ENCODE assay signal across 16 cellular contexts in genomic region chr20:20606046-20606445, GRCh38.
DNase-seq lines count a peak whose midpoint lies in the region; FAIRE-seq and TF ChIP-seq lines count a peak whose summit lies in the region.
"Had no signal": no experiment of that assay in that cellular context is flagged by ENCODE, and none has a peak within 500 bp of the region (broad histone marks: within the 10 kb centered on the region; RNA-seq: fewer than 3 reads in every experiment).

No MANE protein-coding gene starts in this region.

- no peak overlapping the region for H2BK12ac ChIP-seq in H9 (ENCODE audit: insufficient read length, low read depth, low read length)

- H3K4me3 ChIP-seq in endothelial cell of umbilical vein (replicated peaks in 1 of 3; ENCODE audit: insufficient read depth in 1 of 3, low read depth in 1 of 3, low read length in 3 of 3), result no peak overlapping the region
- no peak overlapping the region for H3K4me3 ChIP-seq in left ventricle myocardium inferior

- H3K18ac ChIP-seq in H9 (ENCODE audit: insufficient read length, low read depth, low read length), result no peak overlapping the region

- H3K9ac ChIP-seq in endothelial cell of umbilical vein (replicated peaks; ENCODE audit: extremely low read depth, insufficient read depth, low read length), result no peak overlapping the region
- no peak overlapping the region for H3K9ac ChIP-seq in H9 (ENCODE audit: extremely low read depth, insufficient read length, low read length)
- H3K9ac ChIP-seq: KMS-11 had no signal

- H4K8ac ChIP-seq in H9 (replicated peaks; ENCODE audit: insufficient read length, low read depth, low read length), result no peak overlapping the region

- no peak overlapping the region for H2BK20ac ChIP-seq in H9 (ENCODE audit: low read depth, low read length, poor library complexity, severe bottlenecking)

- H3K23me2 ChIP-seq in H9 (ENCODE audit: insufficient read length, low read depth, low read length, poor library complexity, severe bottlenecking), result no peaks in the 10 kb centered on the region

- H3K27me3 ChIP-seq in endothelial cell of umbilical vein (ENCODE audit: control insufficient read depth in 2 of 2, insufficient read depth in 2 of 2, low read length in 2 of 2), result no peaks in the 10 kb centered on the region
- no peaks in the 10 kb centered on the region for H3K27me3 ChIP-seq in left ventricle myocardium inferior (ENCODE audit: low read depth)
- no peaks in the 10 kb centered on the region for H3K27me3 ChIP-seq in H9 (ENCODE audit: insufficient read depth, low read length)

- peaks cover 6% of the 10 kb centered on the region for H3K9me1 ChIP-seq in endothelial cell of umbilical vein (replicated peaks; ENCODE audit: control insufficient read depth, extremely low read depth, insufficient read depth, low read length)

- H3K27ac ChIP-seq in endothelial cell of umbilical vein (ENCODE audit: insufficient read depth, low read depth, low read length) (no peak overlapping the region), left ventricle myocardium inferior (replicated peaks) (no peak overlapping the region), H9 (ENCODE audit: insufficient read length, low read depth, low read length) (no peak overlapping the region)
- H3K27ac ChIP-seq: KMS-11 had no signal

- H2BK120ac ChIP-seq in H9 (ENCODE audit: low read depth, low read length, poor library complexity, severe bottlenecking), result no peak overlapping the region

- no peak overlapping the region for H3T11ph ChIP-seq in H9 (ENCODE audit: low read length)

- no peak overlapping the region for H2BK5ac ChIP-seq in H9 (ENCODE audit: insufficient read length, low read length)

- intact Hi-C loops in endothelial cell of umbilical vein (cut with micrococcal nuclease), result no loop called here
- intact Hi-C loops in left ventricle myocardium inferior (cut with micrococcal nuclease), result no loop called here

- no peak overlapping the region for H4K91ac ChIP-seq in H9 (ENCODE audit: insufficient read length, low read depth, low read length)

- FAIRE-seq in endothelial cell of umbilical vein (lab: Jason Lieb, UNC), result no peak
- FAIRE-seq: H54, RCC 7860 had no signal

- no peak overlapping the region for H3K14ac ChIP-seq in H9 (ENCODE audit: insufficient read depth, low read length)

- no CpG with 5 or more reads among the region's 3 CpGs for WGBS in H9 (ENCODE audit: extremely low coverage, insufficient read length, low lambda C conversion rate)

- dilution Hi-C loops in endothelial cell of umbilical vein (cut with MboI; ENCODE audit: extremely low pct_ligation_motif_present, low sequenced_read_pairs), result no loop called here

- no peak overlapping the region for H3K4me3 Mint-ChIP-seq in H9

- no peaks in the 10 kb centered on the region for H3K9me3 ChIP-seq in endothelial cell of umbilical vein (replicated peaks; ENCODE audit: control insufficient read depth, insufficient read depth, low read length)
- no peaks in the 10 kb centered on the region for H3K9me3 ChIP-seq in left ventricle myocardium inferior (replicated peaks)
- no peaks in the 10 kb centered on the region for H3K9me3 ChIP-seq in H9 (ENCODE audit: control insufficient read depth, low read depth, low read length)

- H3K4ac ChIP-seq in H9 (ENCODE audit: low read depth, low read length), result no peak overlapping the region

- H3K27me3 Mint-ChIP-seq in H9 (ENCODE audit: low read depth), result no peaks in the 10 kb centered on the region
- H3K27me3 Mint-ChIP-seq: CD4-positive, CD25-positive, alpha-beta regulatory T cell had no signal

- CTCF ChIA-PET in endothelial cell of umbilical vein (lab: Charles Lee), result interaction anchor here (0.9 to 1.4 kb wide), 2 partner anchors 10 to 12 kb away, joined by 3 to 11 read pairs; no protein-coding TSS in a partner anchor

- H2AFZ ChIP-seq in endothelial cell of umbilical vein (ENCODE audit: low read depth, low read length), result no peak overlapping the region
- no peak overlapping the region for H2AFZ ChIP-seq in H9 (ENCODE audit: low read length)

- no peak overlapping the region for H4K5ac ChIP-seq in H9 (ENCODE audit: insufficient read length, low read depth, low read length)

- no peak overlapping the region for H3K56ac ChIP-seq in H9 (ENCODE audit: insufficient read length, low read depth, low read length)

- H3K4me2 ChIP-seq in endothelial cell of umbilical vein (ENCODE audit: insufficient read depth, low read length), result no peak overlapping the region
- no peak overlapping the region for H3K4me2 ChIP-seq in H9 (ENCODE audit: insufficient read depth, insufficient read length, low read length)
- H3K4me2 ChIP-seq: KMS-11 had no signal

- peaks cover 0 to 4% (median 0%) of the 10 kb centered on the region in 3 experiments; a peak in 1 of 7 replicates for H3K36me3 Mint-ChIP-seq in H9 (ENCODE audit: insufficient read depth in 1 of 3, low read depth in 3 of 3)

- POLR2A ChIA-PET in endothelial cell of umbilical vein (lab: Charles Lee), result no interaction called here

- no peaks in the 10 kb centered on the region for H3K9me3 Mint-ChIP-seq in H9
- H3K9me3 Mint-ChIP-seq: CD4-positive, CD25-positive, alpha-beta regulatory T cell had no signal

- TF ChIP-seq POLR2A in endothelial cell of umbilical vein (IDR thresholded peaks at IDR 0.05; ENCODE audit: low read depth, low read length), result no peak

- no peak overlapping the region for H3K23ac ChIP-seq in H9 (ENCODE audit: insufficient read length, low read depth, low read length)

- H3K4me1 Mint-ChIP-seq in H9, result no peaks in the 10 kb centered on the region

- H3K79me2 ChIP-seq in endothelial cell of umbilical vein (ENCODE audit: control insufficient read depth, insufficient read depth, low read length) (no peaks in the 10 kb centered on the region), H9 (ENCODE audit: insufficient read depth, low read length) (no peaks in the 10 kb centered on the region)

- H4K20me1 ChIP-seq in endothelial cell of umbilical vein (replicated peaks; ENCODE audit: control insufficient read depth, extremely low read depth, insufficient read depth, low read length) (no peaks in the 10 kb centered on the region), H9 (ENCODE audit: control insufficient read depth, insufficient read depth, insufficient read length) (no peaks in the 10 kb centered on the region)

- H3K27ac Mint-ChIP-seq in H9, result peak overlapping the region in 1 of 3 experiments; percentile 56; a peak in 1 of 7 replicates

- DNase-seq in NCI-H2171 treated with DMSO at 0.1 percent for 48 hours (lab: John Stamatoyannopoulos, UW) (peak; percentile 58), NCI-H2171 (lab: John Stamatoyannopoulos, UW) (no peak), DMS 273 (lab: John Stamatoyannopoulos, UW; ENCODE audit: unreplicated experiment) (peak; percentile 70), RPMI7951 (ENCODE audit: low read depth) (peak; percentile 20), endothelial cell of umbilical vein (ENCODE audit: low read depth, low spot score) (peak; percentile 12), left ventricle myocardium inferior (no peak), H9 (no peak), ecto neural progenitor cell (ENCODE audit: low spot score) (no peak)
- DNase-seq: CD4-positive, CD25-positive, alpha-beta regulatory T cell; EL; NCI-H1436; NCI-H82; SHP77 treated with DMSO at 0.1 percent for 48 hours had no signal

- H3K79me1 ChIP-seq in H9 (ENCODE audit: insufficient read depth, low read depth, low read length, poor library complexity, severe bottlenecking), result no peaks in the 10 kb centered on the region

- H3K36me3 ChIP-seq in endothelial cell of umbilical vein (ENCODE audit: control insufficient read depth in 2 of 2, extremely low read depth in 1 of 2, insufficient read depth in 2 of 2, low read length in 2 of 2), result peaks cover 0 to 2% of the 10 kb centered on the region in 2 experiments
- peaks cover 34% of the 10 kb centered on the region for H3K36me3 ChIP-seq in left ventricle myocardium inferior

- H3K4me1 ChIP-seq in endothelial cell of umbilical vein (ENCODE audit: control insufficient read depth, extremely low read depth, insufficient read depth, low read length) (peaks cover 1% of the 10 kb centered on the region), left ventricle myocardium inferior (no peaks in the 10 kb centered on the region), H9 (ENCODE audit: insufficient read depth, low read length) (no peaks in the 10 kb centered on the region)

- no TSS peak for BruUV-seq in endothelial cell of umbilical vein (replicated peaks; lab: Mats Ljungman, UMichigan)

- no peak overlapping the region for H2AK5ac ChIP-seq in H9 (ENCODE audit: insufficient read length, low read length)

- TF ChIP-seq CTCF in endothelial cell of umbilical vein (IDR thresholded peaks at IDR 0.05; ENCODE audit: extremely low read depth in 1 of 2, insufficient read depth in 1 of 2, low read depth in 1 of 2, low read length in 2 of 2), result no peak
- no peak for TF ChIP-seq CTCF in left ventricle myocardium inferior (IDR thresholded peaks at IDR 0.05; ENCODE audit: borderline replicate concordance)
- no peak for TF ChIP-seq CTCF in H9 (conservative IDR thresholded peaks at IDR 0.05)

- H2BK15ac ChIP-seq in H9 (ENCODE audit: low read depth, low read length), result no peak overlapping the region

TF ChIP-seq in endothelial cell of umbilical vein, 7 proteins besides CTCF, POLR2A, EP300 and RAD21:
- TF ChIP-seq FOS (IDR thresholded peaks at IDR 0.05; ENCODE audit: borderline replicate concordance, insufficient read depth, low read length) (no peak), EZH2 (IDR thresholded peaks at IDR 0.05; ENCODE audit: borderline replicate concordance, low read depth, low read length, severe bottlenecking) (no peak), JUN (IDR thresholded peaks at IDR 0.05; ENCODE audit: borderline replicate concordance, insufficient read depth, insufficient read length, low read depth) (no peak), MAX (IDR thresholded peaks at IDR 0.05; ENCODE audit: insufficient read depth, insufficient read length) (no peak), POLR2AphosphoS5 (IDR thresholded peaks at IDR 0.05; ENCODE audit: insufficient read depth, low read depth, low read length) (no peak), GATA2 (IDR thresholded peaks at IDR 0.05; ENCODE audit: insufficient read depth, insufficient read length, low read depth, low read length) (no peak)

Comparison
In these comparisons a context has a peak if more than half of its experiments do, and no peak if none do; other contexts are left out.
1. DNase-seq: peak in NCI-H2171 treated with DMSO at 0.1 percent for 48 hours (single experiment), DMS 273 (single experiment), RPMI7951 (single experiment) and endothelial cell of umbilical vein (single experiment); none in NCI-H2171 (single experiment), left ventricle myocardium inferior (single experiment), H9 (single experiment) and ecto neural progenitor cell (single experiment).